In genomic region chr1:230085178-230085515, GRCh38 we compare ENCODE assay signal across 12 cellular contexts. TPM values are rescaled to one million over a fixed set of nuclear protein-coding genes. Genes with fewer than 3 reads are reported as not detected.
DNase-seq lines count a peak whose midpoint lies in the region; ATAC-seq and TF ChIP-seq lines count a peak whose summit lies in the region.
"Had no signal": no experiment of that assay in that cellular context is flagged by ENCODE, and none has a peak within 500 bp of the region (broad histone marks: within the 10 kb centered on the region; RNA-seq: fewer than 3 reads in every experiment).

No MANE protein-coding gene starts in this region.

- peaks cover 0 to 14% (median 7%) of the 10 kb centered on the region in 11 experiments; a peak in 10 of 22 replicates for H3K9me3 ChIP-seq in BLaER1 treated with 17β-estradiol and CSF1 and Interleukin-3, amounts not matched to agents 10 nM and 100 nM (replicated peaks in 1 of 11)
- H3K9me3 ChIP-seq in PC-3 (ENCODE audit: low read length) (no peaks in the 10 kb centered on the region), osteoblast (ENCODE audit: low read depth, low read length) (no peaks in the 10 kb centered on the region)

- peak; percentile 92 for DNase-seq in PC-3
- no peak for DNase-seq in chondrocyte (ENCODE audit: low spot score)
- DNase-seq in osteoblast (ENCODE audit: insufficient read length, low spot score, missing footprints): no peak
- DNase-seq in NCI-H345 treated with DMSO at 0.1 percent for 48 hours (lab: John Stamatoyannopoulos, UW; ENCODE audit: unreplicated experiment): no peak
- DNase-seq in DMS114 treated with DMSO at 0.1 percent for 48 hours (lab: John Stamatoyannopoulos, UW; ENCODE audit: unreplicated experiment): no peak

- no peak overlapping the region for H3K4me3 ChIP-seq in BLaER1 treated with 17β-estradiol and CSF1 and Interleukin-3, amounts not matched to agents 10 nM and 100 nM
- H3K4me3 ChIP-seq in PC-3 (ENCODE audit: low read length): peak overlapping the region; percentile 29
- H3K4me3 ChIP-seq in osteoblast (ENCODE audit: insufficient read depth, low read length): peak overlapping the region; percentile 27
- H3K4me3 ChIP-seq: MG63 had no signal

- peaks cover 98% of the 10 kb centered on the region for H3K4me1 Mint-ChIP-seq in chondrocyte (ENCODE audit: low read depth)

- H4K20me1 ChIP-seq in BLaER1 treated with 17β-estradiol and CSF1 and Interleukin-3, amounts not matched to agents 10 nM and 100 nM: peaks cover 65 to 100% (median 92%) of the 10 kb centered on the region in 11 experiments; a peak in 21 of 22 replicates
- H4K20me1 ChIP-seq in PC-3 (ENCODE audit: low read length) (0 out of 2 replicates have a peak, but pooled peaks cover 4% of the 10 kb centered on the region), osteoblast (ENCODE audit: insufficient read depth, low read length) (no peaks in the 10 kb centered on the region)

- no TSS peak for BruUV-seq in PC-3 (replicated peaks; lab: Mats Ljungman, UMichigan)

- ATAC-seq in PC-3 (peak; percentile 50), HG02981 (IDR thresholded peaks at IDR 0.05; ENCODE audit: unreplicated experiment) (no peak), HG02678 (IDR thresholded peaks at IDR 0.05; ENCODE audit: unreplicated experiment) (no peak)

- H3K27me3 ChIP-seq in BLaER1 treated with 17β-estradiol and CSF1 and Interleukin-3, amounts not matched to agents 10 nM and 100 nM: no peaks in the 10 kb centered on the region
- H3K27me3 ChIP-seq in PC-3 (ENCODE audit: low read length) (no peaks in the 10 kb centered on the region), osteoblast (ENCODE audit: insufficient read depth, low read length) (no peaks in the 10 kb centered on the region)
- H3K27me3 ChIP-seq: MG63 had no signal

- POLR2A ChIA-PET in PC-3 (lab: Charles Lee; ENCODE audit: unreplicated experiment): interaction anchor here (0.6 to 1.5 kb wide), 2 partner anchors 19 to 29 kb away, joined by 5 to 13 read pairs; no protein-coding TSS in a partner anchor

- H3K79me2 ChIP-seq in PC-3 (ENCODE audit: low read length): peaks cover 95% of the 10 kb centered on the region
- peaks cover 90% of the 10 kb centered on the region for H3K79me2 ChIP-seq in osteoblast (ENCODE audit: insufficient read depth, low read length)

- H3F3A ChIP-seq in PC-3 (ENCODE audit: low read length, unreplicated experiment): peaks cover 27% of the 10 kb centered on the region

- H3K4me1 ChIP-seq in BLaER1 treated with 17β-estradiol and CSF1 and Interleukin-3, amounts not matched to agents 10 nM and 100 nM: peaks cover 47 to 80% (median 58%) of the 10 kb centered on the region in 10 experiments
- H3K4me1 ChIP-seq in PC-3 (ENCODE audit: insufficient read depth, low read length) (peaks cover 68% of the 10 kb centered on the region), osteoblast (ENCODE audit: insufficient read depth, low read length) (peaks cover 66% of the 10 kb centered on the region)

- H3K27ac Mint-ChIP-seq in chondrocyte (ENCODE audit: unreplicated experiment): peak overlapping the region; percentile 98

- CTCF ChIA-PET in PC-3 (lab: Charles Lee): interaction anchor here (1.0 to 1.6 kb wide), 2 partner anchors 16 to 19 kb away, joined by 3 to 8 read pairs; no protein-coding TSS in a partner anchor

- H2AFZ ChIP-seq in PC-3 (ENCODE audit: low read length): no peak overlapping the region
- no peak overlapping the region for H2AFZ ChIP-seq in osteoblast (ENCODE audit: low read length)

- peak overlapping the region; percentile 61 to 83 (median 77) for H3K4me2 ChIP-seq in BLaER1 treated with 17β-estradiol and CSF1 and Interleukin-3, amounts not matched to agents 10 nM and 100 nM
- H3K4me2 ChIP-seq in PC-3 (ENCODE audit: low read length) (peak overlapping the region; percentile 66), osteoblast (ENCODE audit: insufficient read depth, low read length) (peak overlapping the region; percentile 77)

- TF ChIP-seq CTCF in PC-3 (conservative IDR thresholded peaks at IDR 0.05; ENCODE audit: low read depth, low read length): no peak
- no peak for TF ChIP-seq CTCF in chondrocyte (IDR thresholded peaks at IDR 0.05)
- TF ChIP-seq CTCF in osteoblast (IDR thresholded peaks at IDR 0.05; ENCODE audit: extremely low read depth, low read depth, low read length): no peak

- peak overlapping the region in 3 of 11 experiments; percentile 13 to 59 (median 40); a peak in 1 of 22 replicates for H3K9ac ChIP-seq in BLaER1 treated with 17β-estradiol and CSF1 and Interleukin-3, amounts not matched to agents 10 nM and 100 nM
- peak overlapping the region; percentile 57 for H3K9ac ChIP-seq in PC-3 (ENCODE audit: low read length)

- H3K27me3 Mint-ChIP-seq in chondrocyte (ENCODE audit: low read depth): no peaks in the 10 kb centered on the region
- H3K27me3 Mint-ChIP-seq: activated CD4-positive, alpha-beta T cell treated with anti-CD3 and anti-CD28 coated beads, Interleukin-2, amount 10 ng/mL, durations not matched to agents 7 days and 5 days; dendritic cell treated with granulocyte-macrophage colony-stimulating factor and Interleukin-4, amounts not matched to agents 40 ng/mL and 50 ng/mL, for 4 days; T-cell had no signal

- intact Hi-C loops in PC-3 (cut with micrococcal nuclease): loop anchor here (2.0 kb wide), 1 partner anchor 16 kb away; no protein-coding TSS in a partner anchor

- H3K27ac ChIP-seq in BLaER1 treated with 17β-estradiol and CSF1 and Interleukin-3, amounts not matched to agents 10 nM and 100 nM: peak overlapping the region in 8 of 11 experiments; percentile 17 to 62 (median 54); a peak in 6 of 22 replicates
- H3K27ac ChIP-seq in PC-3 (ENCODE audit: low read length) (peak overlapping the region; percentile 83), osteoblast (ENCODE audit: low read depth, low read length) (peak overlapping the region; percentile 99)

- H3K4me3 Mint-ChIP-seq in chondrocyte (ENCODE audit: unreplicated experiment): peak overlapping the region; percentile 23
- H3K4me3 Mint-ChIP-seq: activated CD4-positive, alpha-beta T cell treated with anti-CD3 and anti-CD28 coated beads, Interleukin-2, amount 10 ng/mL, durations not matched to agents 7 days and 5 days; dendritic cell treated with granulocyte-macrophage colony-stimulating factor and Interleukin-4, amounts not matched to agents 40 ng/mL and 50 ng/mL, for 4 days had no signal

- H3K36me3 ChIP-seq in BLaER1 treated with 17β-estradiol and CSF1 and Interleukin-3, amounts not matched to agents 10 nM and 100 nM: peaks cover 14 to 50% (median 28%) of the 10 kb centered on the region in 11 experiments; a peak in 18 of 22 replicates
- H3K36me3 ChIP-seq in PC-3 (ENCODE audit: low read depth, low read length) (peaks cover 32% of the 10 kb centered on the region), osteoblast (ENCODE audit: insufficient read depth, low read length) (peaks cover 9% of the 10 kb centered on the region)

- peaks cover 5% of the 10 kb centered on the region for H3K9me3 Mint-ChIP-seq in chondrocyte (ENCODE audit: low read depth)

- H3K36me3 Mint-ChIP-seq in chondrocyte (ENCODE audit: low read depth): peaks cover 7% of the 10 kb centered on the region

- H3K9me2 ChIP-seq in PC-3 (replicated peaks; ENCODE audit: low read length): no peaks in the 10 kb centered on the region

RNA-seq across cellular contexts. Expression of gene GALNT2, which starts 18.1 kb away (rescaled TPM):
- 182 and 193 TPM in 2 replicates for total RNA-seq in PC-3 (2014; rRNA removed)
- total RNA-seq in chondrocyte: 210 to 276 TPM (median 223 TPM) in 3 replicates
- total RNA-seq in osteoblast: 81.9 and 83.2 TPM in 2 replicates

Comparison
In these comparisons a context has a peak if more than half of its experiments do, and no peak if none do; other contexts are left out.
1. H3K4me3 ChIP-seq: peak in PC-3 (single experiment) and osteoblast (single experiment); none in BLaER1 treated with 17β-estradiol and CSF1 and Interleukin-3, amounts not matched to agents 10 nM and 100 nM (0 of 10).
2. Peak in every context shown above with its lines, with median percentiles within 50 percentile points of each other: H3K27ac ChIP-seq and H3K4me2 ChIP-seq.